In the genomic region with DNA sequence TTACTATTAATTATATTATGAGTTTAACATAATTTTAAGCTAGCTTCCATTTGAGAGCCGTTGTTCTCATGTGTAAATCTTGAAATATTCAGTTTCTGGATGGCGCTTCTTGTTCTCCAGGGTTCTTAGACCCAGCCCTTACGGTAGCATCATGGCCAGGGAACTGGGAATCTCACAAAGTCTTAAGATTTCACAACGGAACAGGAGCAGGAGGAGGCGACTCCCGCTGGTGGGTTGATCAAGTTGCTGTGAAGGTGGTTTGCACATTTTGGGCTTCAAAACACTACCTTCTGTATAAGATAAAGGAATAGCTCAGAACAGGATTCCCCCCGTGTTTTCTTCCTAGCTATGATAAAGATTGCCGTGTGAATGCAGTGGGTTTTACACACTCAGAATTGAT, we compare ENCODE assay signal across 14 cellular contexts. TPM values are rescaled to one million over a fixed set of nuclear protein-coding genes. Genes with fewer than 3 reads are reported as not detected.
DNase-seq lines count a peak whose midpoint lies in the region; ATAC-seq and TF ChIP-seq lines count a peak whose summit lies in the region.
"Had no signal": no experiment of that assay in that cellular context is flagged by ENCODE, and none has a peak within 500 bp of the region (broad histone marks: within the 10 kb centered on the region; RNA-seq: fewer than 3 reads in every experiment).

No MANE protein-coding gene starts in this region.

- H3K4me3 Mint-ChIP-seq in Caco-2 (ENCODE audit: unreplicated experiment), result no peak overlapping the region
- H3K4me3 Mint-ChIP-seq: B cell; T-helper 1 cell treated with Interleukin-12 subunit alpha and Interleukin-12 subunit beta and Interleukin-4 antibody, amounts not matched to agents 30 μg/mL and 1 μg/mL, for 36 hours had no signal

- H3K79me2 ChIP-seq in smooth muscle cell (ENCODE audit: low read depth), result peaks cover 75% of the 10 kb centered on the region

- H3F3A ChIP-seq in smooth muscle cell (ENCODE audit: low read depth), result no peaks in the 10 kb centered on the region

- no peak overlapping the region for H2AFZ ChIP-seq in smooth muscle cell (ENCODE audit: low read depth)

- no peak for ATAC-seq in activated naive CD4-positive, alpha-beta T cell treated with anti-CD3 and anti-CD28 coated beads, Interleukin-2, amount 50 U/mL, for 72 hours
- ATAC-seq: Right ventricle myocardium inferior had no signal

- POLR2A ChIA-PET in Caco-2 (lab: Charles Lee), result no interaction called here

- H3K4me3 ChIP-seq in H7 (ENCODE audit: insufficient read depth, low read depth, low read length) (no peak overlapping the region), liver (ENCODE audit: low read depth in 1 of 3, low read length in 3 of 3) (no peak overlapping the region), smooth muscle cell (no peak overlapping the region), Caco-2 (ENCODE audit: low read depth, low read length) (no peak overlapping the region)
- H3K4me3 ChIP-seq: HAP-1 had no signal

- H3K4me2 ChIP-seq in smooth muscle cell, result no peak overlapping the region

- no peak for TF ChIP-seq RAD21 in liver (IDR thresholded peaks at IDR 0.05)

- peaks cover 49% of the 10 kb centered on the region for H3K36me3 Mint-ChIP-seq in Caco-2 (ENCODE audit: insufficient read depth, unreplicated experiment)
- peaks cover 17 to 28% of the 10 kb centered on the region in 2 donors for H3K36me3 Mint-ChIP-seq in activated naive CD4-positive, alpha-beta T cell treated with anti-CD3 and anti-CD28 coated beads, Interleukin-2, amount 50 U/mL, for 72 hours

- H3K36me3 ChIP-seq in H7 (replicated peaks; ENCODE audit: control insufficient read depth, insufficient read depth, low read length) (peaks cover 4% of the 10 kb centered on the region), liver (ENCODE audit: control insufficient read depth in 4 of 4, insufficient read depth in 3 of 4, low read depth in 1 of 4, low read length in 3 of 4) (peaks cover 2 to 11% (median 7%) of the 10 kb centered on the region in 4 donors), smooth muscle cell (ENCODE audit: low read depth) (no peaks in the 10 kb centered on the region), Caco-2 (ENCODE audit: control insufficient read depth, insufficient read depth, low read length) (peaks cover 3% of the 10 kb centered on the region)

- no peaks in the 10 kb centered on the region for H3K4me1 Mint-ChIP-seq in Caco-2 (ENCODE audit: low read depth, unreplicated experiment)

- intact Hi-C loops in Caco-2 (cut with micrococcal nuclease; ENCODE audit: unreplicated experiment), result no loop called here

- no TSS peak for BruUV-seq in Caco-2 (replicated peaks; lab: Mats Ljungman, UMichigan)

- no peaks in the 10 kb centered on the region for H3K27me3 Mint-ChIP-seq in Caco-2 (ENCODE audit: insufficient read depth, unreplicated experiment)
- H3K27me3 Mint-ChIP-seq: B cell had no signal

- H3K27me3 ChIP-seq in H7 (ENCODE audit: control insufficient read depth, insufficient read depth, low read length), result no peaks in the 10 kb centered on the region
- H3K27me3 ChIP-seq in liver (ENCODE audit: control insufficient read depth in 4 of 4, insufficient read depth in 4 of 4, low read length in 3 of 4), result no peaks in the 10 kb centered on the region
- no peaks in the 10 kb centered on the region for H3K27me3 ChIP-seq in smooth muscle cell (ENCODE audit: low read depth)
- H3K27me3 ChIP-seq in Caco-2 (replicated peaks; ENCODE audit: control insufficient read depth, insufficient read depth, low read length), result no peaks in the 10 kb centered on the region

- no peaks in the 10 kb centered on the region for H3K9me3 ChIP-seq in liver (ENCODE audit: control insufficient read depth in 4 of 4, low read length in 3 of 4)
- H3K9me3 ChIP-seq in smooth muscle cell (replicated peaks; ENCODE audit: low read depth), result no peaks in the 10 kb centered on the region
- H3K9me3 ChIP-seq in Caco-2, result no peaks in the 10 kb centered on the region
- H3K9me3 ChIP-seq: HAP-1 had no signal

- WGBS in liver, result 82% methylated on average over 8 of the region's 8 CpGs
- 90% methylated on average over 8 of the region's 8 CpGs for WGBS in smooth muscle cell (ENCODE audit: low lambda C conversion rate)

- H3K27ac Mint-ChIP-seq in Caco-2 (ENCODE audit: unreplicated experiment), result no peak overlapping the region
- H3K27ac Mint-ChIP-seq in activated naive CD4-positive, alpha-beta T cell treated with anti-CD3 and anti-CD28 coated beads, Interleukin-2, amount 50 U/mL, for 72 hours, result no peak overlapping the region
- H3K27ac Mint-ChIP-seq: B cell; T-helper 1 cell treated with Interleukin-12 subunit alpha and Interleukin-12 subunit beta and Interleukin-4 antibody, amounts not matched to agents 30 μg/mL and 1 μg/mL, for 36 hours had no signal

- CTCF ChIA-PET in Caco-2 (lab: Charles Lee), result no interaction called here

- H4K20me1 ChIP-seq in smooth muscle cell (ENCODE audit: low read depth), result peaks cover 69% of the 10 kb centered on the region

- H3K27ac ChIP-seq in liver (ENCODE audit: low read depth in 1 of 2, low read length in 2 of 2) (peak overlapping the region; percentile 98 to 99), smooth muscle cell (ENCODE audit: low read depth) (peak overlapping the region; percentile 69)

- peaks cover 10 to 60% (median 36%) of the 10 kb centered on the region in 4 donors for H3K4me1 ChIP-seq in liver (ENCODE audit: control insufficient read depth in 4 of 4, insufficient read depth in 4 of 4, low read length in 3 of 4)
- peaks cover 11% of the 10 kb centered on the region for H3K4me1 ChIP-seq in smooth muscle cell (ENCODE audit: low read depth)
- peaks cover 27% of the 10 kb centered on the region for H3K4me1 ChIP-seq in Caco-2

- peak; percentile 36 for DNase-seq in H7
- peak; percentile 66 for DNase-seq in amniotic epithelial cell (ENCODE audit: low read depth)
- no peak for DNase-seq in smooth muscle cell (lab: John Stamatoyannopoulos, UW; ENCODE audit: unreplicated experiment)
- no peak for DNase-seq in Caco-2
- DNase-seq in NCI-H1694 (lab: John Stamatoyannopoulos, UW), result no peak
- DNase-seq in activated naive CD4-positive, alpha-beta T cell treated with anti-CD3 and anti-CD28 coated beads, Interleukin-2, amount 50 U/mL, for 72 hours (ENCODE audit: low spot score in 2 of 2), result no peak
- DNase-seq: anterior cingulate cortex, NCI-H1694 treated with DMSO at 0.1 percent for 48 hours, NCI-H446 treated with DMSO at 0.1 percent for 48 hours had no signal

- H3K9ac ChIP-seq in liver (ENCODE audit: low read depth in 1 of 2, low read length in 2 of 2) (peak overlapping the region in 1 of 2 donors; percentile 80), smooth muscle cell (ENCODE audit: low read depth) (no peak overlapping the region)

- no peak for TF ChIP-seq CTCF in liver (IDR thresholded peaks at IDR 0.05; ENCODE audit: low read depth, low read length, missing input control)
- TF ChIP-seq CTCF in smooth muscle cell (IDR thresholded peaks at IDR 0.05; ENCODE audit: borderline replicate concordance, insufficient read depth, poor library complexity, severe bottlenecking), result no peak
- TF ChIP-seq CTCF in Caco-2 (IDR thresholded peaks at IDR 0.05; ENCODE audit: insufficient read depth in 1 of 2, low read depth in 1 of 2, low read length in 1 of 2, severe bottlenecking in 1 of 2, unreplicated experiment in 1 of 2), result no peak

- no peaks in the 10 kb centered on the region for H3K9me3 Mint-ChIP-seq in Caco-2 (ENCODE audit: unreplicated experiment)
- H3K9me3 Mint-ChIP-seq in activated naive CD4-positive, alpha-beta T cell treated with anti-CD3 and anti-CD28 coated beads, Interleukin-2, amount 50 U/mL, for 72 hours, result peaks cover 3 to 4% of the 10 kb centered on the region in 2 donors

TF ChIP-seq in liver, 16 proteins besides CTCF, POLR2A, EP300 and RAD21:
- TF ChIP-seq, protein P1, sequence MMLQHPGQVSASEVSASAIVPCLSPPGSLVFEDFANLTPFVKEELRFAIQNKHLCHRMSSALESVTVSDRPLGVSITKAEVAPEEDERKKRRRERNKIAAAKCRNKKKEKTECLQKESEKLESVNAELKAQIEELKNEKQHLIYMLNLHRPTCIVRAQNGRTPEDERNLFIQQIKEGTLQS (IDR thresholded peaks at IDR 0.05), result no peak
- no peak for TF ChIP-seq HNF4A (conservative IDR thresholded peaks at IDR 0.05)
- TF ChIP-seq FOXA2 (IDR thresholded peaks at IDR 0.05), result no peak
TF ChIP-seq in liver: peak in this region for 0.

RNA-seq across cellular contexts. Expression of a gene that starts 2.8 kb away (rescaled TPM):
- total RNA-seq in H7 (2014; rRNA removed; shearing (Covaris generic)), result 21.0 and 22.8 TPM in 2 replicates
- total RNA-seq in liver, result 10 to 100 TPM; 19.0 to 34.1 TPM
- 10 to 100 TPM; 21.2 to 40.5 TPM for polyA plus RNA-seq in liver
- total RNA-seq in smooth muscle cell, result 16.9 and 22.3 TPM in 2 replicates
- 28.8 and 30.9 TPM in 2 replicates for polyA plus RNA-seq in smooth muscle cell
- total RNA-seq in Caco-2 (2022), result 48.8 and 51.5 TPM in 2 replicates
- 10 to 100 TPM; 19.7 to 24.8 TPM for total RNA-seq in activated naive CD4-positive, alpha-beta T cell treated with anti-CD3 and anti-CD28 coated beads, Interleukin-2, amount 50 U/mL, for 72 hours

RNA-seq across cellular contexts. Expression of a gene that starts 56.6 kb away (rescaled TPM):
- total RNA-seq in H7 (2014; rRNA removed; shearing (Covaris generic)), result 12.1 and 20.8 TPM in 2 replicates
- total RNA-seq in liver, result 10 to 100 TPM in 1 of 2 donors, 1 to 10 TPM in 1; 9.8 to 31.0 TPM
- polyA plus RNA-seq in liver, result 10 to 100 TPM; 19.3 to 36.9 TPM
- total RNA-seq in smooth muscle cell, result 12.6 and 18.0 TPM in 2 replicates
- 12.9 and 21.8 TPM in 2 replicates for polyA plus RNA-seq in smooth muscle cell
- 37.9 and 40.1 TPM in 2 replicates for total RNA-seq in Caco-2 (2022)
- 10 to 100 TPM in 1 of 2 donors, under 1 TPM in 1; 0.30 to 18.5 TPM for total RNA-seq in activated naive CD4-positive, alpha-beta T cell treated with anti-CD3 and anti-CD28 coated beads, Interleukin-2, amount 50 U/mL, for 72 hours

Comparison
In these comparisons a context has a peak if more than half of its experiments do, and no peak if none do; other contexts are left out.
1. DNase-seq: peak in H7 (single experiment) and amniotic epithelial cell (single experiment); none in smooth muscle cell (single experiment), Caco-2 (0 of 2), NCI-H1694 (single experiment) and activated naive CD4-positive, alpha-beta T cell treated with anti-CD3 and anti-CD28 coated beads, Interleukin-2, amount 50 U/mL, for 72 hours (0 of 2).